1 cellular context compared by ENCODE assay signal in genomic region chr21:31294691-31295090, GRCh38.
TF ChIP-seq lines count a peak whose summit lies in the region.

No MANE protein-coding gene starts in this region.

TF ChIP-seq in HCT116, 20 proteins besides CTCF, POLR2A, EP300 and RAD21 (continued from another document):
- TF ChIP-seq REST (IDR thresholded peaks at IDR 0.05; ENCODE audit: low read depth) (no peak), POLR2AphosphoS5 (IDR thresholded peaks at IDR 0.05; ENCODE audit: low read depth, low read length) (no peak), ZBTB33 (IDR thresholded peaks at IDR 0.05; ENCODE audit: extremely low read depth, insufficient replicate concordance, low read length) (no peak), ZNF274 (IDR thresholded peaks at IDR 0.05; ENCODE audit: low read depth, low read length) (no peak), SIN3A (IDR thresholded peaks at IDR 0.05; ENCODE audit: low read depth) (no peak), MAX (IDR thresholded peaks at IDR 0.05) (no peak)
